In the genomic region with DNA sequence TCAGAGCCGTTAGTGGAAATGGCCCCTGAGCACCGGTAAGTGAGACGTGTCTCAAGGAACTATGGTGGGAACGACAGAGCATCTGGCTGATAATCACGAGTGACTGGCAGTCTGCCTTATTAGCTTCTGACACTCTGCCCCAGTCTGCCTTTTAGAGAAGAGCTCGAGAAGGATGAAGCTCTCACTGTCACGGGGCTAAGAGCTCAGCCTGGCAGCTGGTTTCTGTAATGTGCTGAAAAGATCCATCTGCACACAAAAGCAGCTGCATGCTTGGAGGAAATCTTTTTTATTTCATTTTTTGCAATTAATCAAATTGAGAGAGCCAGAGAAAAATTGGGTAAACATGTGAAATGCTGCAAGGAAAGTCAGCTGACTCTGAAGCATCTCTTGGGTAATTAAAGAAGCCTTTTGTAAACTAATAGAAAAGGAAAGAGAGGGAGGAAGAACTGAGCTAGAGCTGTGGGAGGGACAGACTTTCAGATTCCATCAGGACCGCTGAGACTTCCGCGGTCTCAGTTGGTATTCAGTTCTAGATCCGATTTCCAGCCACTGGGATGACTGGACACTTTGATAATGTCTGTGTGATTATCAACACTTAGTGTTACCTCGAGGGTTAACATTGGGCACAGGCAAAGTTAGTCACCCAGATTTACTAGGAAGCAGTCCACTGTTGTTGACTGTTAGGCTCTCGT, we compare ENCODE assay signal across 2 cellular contexts.
TF ChIP-seq lines count a peak whose summit lies in the region.

No MANE protein-coding gene starts in this region.

TF ChIP-seq in liver, 16 proteins besides CTCF, POLR2A, EP300 and RAD21:
- TF ChIP-seq GABPA (IDR thresholded peaks at IDR 0.05 in 1 of 2, conservative IDR thresholded peaks at IDR 0.05 in 1 of 2) (no peak), RXRA (IDR thresholded peaks at IDR 0.05) (peak in 1 of 2 donors; percentile 26), NR2F2 (IDR thresholded peaks at IDR 0.05) (peak; percentile 42)
- TF ChIP-seq, protein P1, sequence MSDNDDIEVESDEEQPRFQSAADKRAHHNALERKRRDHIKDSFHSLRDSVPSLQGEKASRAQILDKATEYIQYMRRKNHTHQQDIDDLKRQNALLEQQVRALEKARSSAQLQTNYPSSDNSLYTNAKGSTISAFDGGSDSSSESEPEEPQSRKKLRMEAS (IDR thresholded peaks at IDR 0.05) = no peak
TF ChIP-seq in liver: peak in this region for 2.

TF ChIP-seq in HepG2, 621 proteins besides CTCF, POLR2A, EP300 and RAD21:
- TF ChIP-seq MEIS1 (CRISPR knock-in tag; IDR thresholded peaks at IDR 0.05; ENCODE audit: borderline replicate concordance) (no peak), GZF1 (CRISPR knock-in tag; IDR thresholded peaks at IDR 0.05) (no peak), SPEN (CRISPR knock-in tag; IDR thresholded peaks at IDR 0.05; ENCODE audit: low read depth) (no peak), NFKB2 (CRISPR knock-in tag; IDR thresholded peaks at IDR 0.05; ENCODE audit: borderline replicate concordance) (no peak), HES4 (CRISPR knock-in tag; IDR thresholded peaks at IDR 0.05; ENCODE audit: borderline replicate concordance) (no peak)
